In the genomic region with DNA sequence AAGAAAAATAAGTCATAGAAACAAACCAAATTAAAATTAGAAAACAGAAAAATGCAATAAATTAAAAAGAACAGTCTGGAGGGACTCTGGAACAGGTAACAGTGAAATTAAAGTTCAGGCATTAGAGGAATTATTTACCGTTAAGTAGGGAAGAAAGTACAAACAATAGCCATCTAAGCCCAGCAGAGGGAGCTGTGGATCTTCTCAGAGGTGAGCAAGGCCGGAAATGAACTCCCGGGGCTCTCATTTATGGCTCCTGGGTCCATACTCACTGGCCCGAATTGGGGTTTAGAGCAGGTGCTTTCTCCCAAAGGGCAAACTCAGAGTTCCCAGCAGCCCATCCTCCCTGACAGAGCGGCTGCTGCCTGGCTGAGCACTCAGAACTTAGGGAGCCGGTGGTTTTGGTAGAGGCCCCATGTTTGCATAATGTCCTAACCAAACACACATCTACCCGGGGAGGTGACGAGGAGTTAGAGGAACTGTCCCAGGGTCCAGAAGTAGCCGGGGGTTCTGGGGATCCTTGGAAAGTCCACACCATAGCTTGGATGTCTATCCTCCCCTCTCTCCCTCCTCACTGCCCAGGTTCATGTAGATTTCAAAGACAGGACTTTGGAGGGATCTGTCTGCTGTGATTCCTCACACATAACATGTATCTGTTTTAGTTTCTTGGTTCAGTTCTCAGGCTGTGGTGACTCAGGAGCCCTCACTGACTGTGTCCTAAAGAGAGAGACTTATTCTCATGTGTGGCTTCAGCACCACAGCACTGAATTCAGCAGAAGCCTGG, we compare ENCODE assay signal across 8 cellular contexts.
A peak's percentile ranks its signal among the peaks of the same experiment; 100 is the strongest.
DNase-seq lines count a peak whose midpoint lies in the region; ATAC-seq and TF ChIP-seq lines count a peak whose summit lies in the region.

No MANE protein-coding gene starts in this region.

- no peaks in the 10 kb centered on the region for H3K36me3 ChIP-seq in CD4-positive, alpha-beta memory T cell (ENCODE audit: insufficient read depth, low read length)
- no peaks in the 10 kb centered on the region for H3K36me3 ChIP-seq in sigmoid colon

- no peaks in the 10 kb centered on the region for H3K9me3 Mint-ChIP-seq in CD4-positive, alpha-beta memory T cell

- no peak overlapping the region for H3K4me3 ChIP-seq in CD4-positive, alpha-beta memory T cell (ENCODE audit: low read length in 2 of 2)
- no peak overlapping the region for H3K4me3 ChIP-seq in LNCaP clone FGC (ENCODE audit: low read depth, low read length)
- H3K4me3 ChIP-seq in sigmoid colon = no peak overlapping the region

- peaks cover 0 to 6% (median under 1%) of the 10 kb centered on the region in 4 donors for H3K4me1 Mint-ChIP-seq in CD4-positive, alpha-beta memory T cell

- peak; percentile 70 for ATAC-seq in GM19438 (IDR thresholded peaks at IDR 0.05; ENCODE audit: low read depth, unreplicated experiment)
- ATAC-seq in HG03097 (IDR thresholded peaks at IDR 0.05; ENCODE audit: low FRiP score, unreplicated experiment) = no peak

- CTCF ChIA-PET in CD4-positive, alpha-beta memory T cell (lab: Charles Lee; ENCODE audit: partially characterized antibody) = interaction anchor here (0.7 to 1.4 kb wide), 6 partner anchors 9 to 79 kb away, joined by 3 to 4 read pairs (median 4); no protein-coding TSS in a partner anchor

- H3K27me3 ChIP-seq in CD4-positive, alpha-beta memory T cell (ENCODE audit: insufficient read depth, low read length) = no peaks in the 10 kb centered on the region
- H3K27me3 ChIP-seq in sigmoid colon = no peaks in the 10 kb centered on the region

- H3K4me1 ChIP-seq in CD4-positive, alpha-beta memory T cell (ENCODE audit: insufficient read depth, low read length) = peaks cover 4% of the 10 kb centered on the region
- H3K4me1 ChIP-seq in sigmoid colon = no peaks in the 10 kb centered on the region

- no peak overlapping the region for H3K27ac ChIP-seq in CD4-positive, alpha-beta memory T cell (ENCODE audit: low read depth, low read length)
- H3K27ac ChIP-seq in sigmoid colon = no peak overlapping the region

- H3K36me3 Mint-ChIP-seq in CD4-positive, alpha-beta memory T cell = no peaks in the 10 kb centered on the region

- TF ChIP-seq CTCF in LNCaP clone FGC (IDR thresholded peaks at IDR 0.05; ENCODE audit: control insufficient read depth, extremely low read depth, insufficient read depth) (peak; percentile 58), sigmoid colon (IDR thresholded peaks at IDR 0.05) (peak in 3 of 4 experiments; percentile 22 to 55 (median 34))

- no peaks in the 10 kb centered on the region for H3K9me3 ChIP-seq in CD4-positive, alpha-beta memory T cell (ENCODE audit: control insufficient read depth in 1 of 2, low read length in 2 of 2)
- no peaks in the 10 kb centered on the region for H3K9me3 ChIP-seq in sigmoid colon

- 10 to 34% methylated on average over 9 of the region's 9 CpGs for WGBS in sigmoid colon, 2 donors

- peak; percentile 52 to 76 (median 57) for DNase-seq in CD4-positive, alpha-beta memory T cell
- peak; percentile 32 for DNase-seq in LNCaP clone FGC (ENCODE audit: low read depth)
- peak; percentile 42 to 70 for DNase-seq in SHP77 (lab: John Stamatoyannopoulos, UW)
- DNase-seq in activated effector memory CD4-positive, alpha-beta T cell treated with anti-CD3 and anti-CD28 coated beads, Interleukin-2, amount 50 U/mL, for 16 hours = peak; percentile 78
- peak in 35 of 42 donors; percentile 4 to 85 (median 56) for DNase-seq in head of caudate nucleus
- no peak for DNase-seq in sigmoid colon

- POLR2A ChIA-PET in CD4-positive, alpha-beta memory T cell (lab: Charles Lee; ENCODE audit: partially characterized antibody) = interaction anchor here (1.3 kb wide), 1 partner anchor 10 kb away, joined by 3 read pairs; no protein-coding TSS in a partner anchor

- H3K27ac Mint-ChIP-seq in CD4-positive, alpha-beta memory T cell = peak overlapping the region in 1 of 7 donors; percentile 12

- TF ChIP-seq POLR2A in sigmoid colon (IDR thresholded peaks at IDR 0.05) = no peak

- peaks cover 4 to 10% of the 10 kb centered on the region in 2 donors for H3K27me3 Mint-ChIP-seq in CD4-positive, alpha-beta memory T cell

- peak overlapping the region in 2 of 8 donors; percentile 13 to 18 for H3K4me3 Mint-ChIP-seq in CD4-positive, alpha-beta memory T cell

- intact Hi-C loops in CD4-positive, alpha-beta memory T cell (cut with micrococcal nuclease) = loop anchor here (1.0 to 2.0 kb wide), 2 partner anchors 38 to 141 kb away; no protein-coding TSS in a partner anchor
- intact Hi-C loops in head of caudate nucleus (cut with DNase I) = no loop called here
- intact Hi-C loops in sigmoid colon (cut with DNase I) = no loop called here

- no peak for TF ChIP-seq EP300 in sigmoid colon (IDR thresholded peaks at IDR 0.05)
